In the genomic region with DNA sequence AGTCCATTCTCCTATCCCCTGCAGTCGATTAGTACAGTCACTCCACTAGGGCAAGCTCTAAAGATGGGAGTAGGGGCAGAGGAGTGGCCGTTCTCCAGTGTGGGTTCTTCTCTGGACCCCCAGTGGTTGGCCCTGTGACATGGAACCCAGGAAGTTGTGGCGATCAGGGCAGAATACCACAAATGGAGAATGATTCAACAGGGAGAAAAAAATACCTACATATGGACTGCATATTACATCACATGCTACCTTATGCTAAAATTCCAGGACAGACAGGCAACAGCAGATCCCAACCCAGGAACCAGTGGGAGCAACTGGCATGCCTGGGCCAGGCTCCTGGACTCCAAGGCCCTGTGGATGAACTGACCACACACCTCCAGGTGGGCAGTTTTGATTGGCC, we compare ENCODE assay signal across 2 cellular contexts.
TF ChIP-seq lines count a peak whose summit lies in the region.

No MANE protein-coding gene starts in this region.

TF ChIP-seq in SK-N-SH, 30 proteins besides CTCF, POLR2A, EP300 and RAD21 (continued from another document):
- TF ChIP-seq NFIC (IDR thresholded peaks at IDR 0.05; ENCODE audit: borderline replicate concordance): no peak
- no peak for TF ChIP-seq NRF1 (IDR thresholded peaks at IDR 0.05; ENCODE audit: low read depth, low read length)
- TF ChIP-seq, protein P1, sequence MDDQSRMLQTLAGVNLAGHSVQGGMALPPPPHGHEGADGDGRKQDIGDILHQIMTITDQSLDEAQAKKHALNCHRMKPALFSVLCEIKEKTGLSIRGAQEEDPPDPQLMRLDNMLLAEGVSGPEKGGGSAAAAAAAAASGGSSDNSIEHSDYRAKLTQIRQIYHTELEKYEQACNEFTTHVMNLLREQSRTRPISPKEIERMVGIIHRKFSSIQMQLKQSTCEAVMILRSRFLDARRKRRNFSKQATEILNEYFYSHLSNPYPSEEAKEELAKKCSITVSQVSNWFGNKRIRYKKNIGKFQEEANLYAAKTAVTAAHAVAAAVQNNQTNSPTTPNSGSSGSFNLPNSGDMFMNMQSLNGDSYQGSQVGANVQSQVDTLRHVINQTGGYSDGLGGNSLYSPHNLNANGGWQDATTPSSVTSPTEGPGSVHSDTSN (IDR thresholded peaks at IDR 0.05): no peak
- no peak for TF ChIP-seq EZH2phosphoT487 (IDR thresholded peaks at IDR 0.05; ENCODE audit: borderline replicate concordance, low read depth)
- TF ChIP-seq, protein P2, sequence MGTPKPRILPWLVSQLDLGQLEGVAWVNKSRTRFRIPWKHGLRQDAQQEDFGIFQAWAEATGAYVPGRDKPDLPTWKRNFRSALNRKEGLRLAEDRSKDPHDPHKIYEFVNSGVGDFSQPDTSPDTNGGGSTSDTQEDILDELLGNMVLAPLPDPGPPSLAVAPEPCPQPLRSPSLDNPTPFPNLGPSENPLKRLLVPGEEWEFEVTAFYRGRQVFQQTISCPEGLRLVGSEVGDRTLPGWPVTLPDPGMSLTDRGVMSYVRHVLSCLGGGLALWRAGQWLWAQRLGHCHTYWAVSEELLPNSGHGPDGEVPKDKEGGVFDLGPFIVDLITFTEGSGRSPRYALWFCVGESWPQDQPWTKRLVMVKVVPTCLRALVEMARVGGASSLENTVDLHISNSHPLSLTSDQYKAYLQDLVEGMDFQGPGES (IDR thresholded peaks at IDR 0.05; ENCODE audit: low read depth, low read length): no peak
- TF ChIP-seq MXI1 (IDR thresholded peaks at IDR 0.05; ENCODE audit: low read depth, low read length): no peak
- no peak; the same call in 1 of the 2 replicates for TF ChIP-seq TCF12 (IDR thresholded peaks at IDR 0.05)
- TF ChIP-seq, protein P3, sequence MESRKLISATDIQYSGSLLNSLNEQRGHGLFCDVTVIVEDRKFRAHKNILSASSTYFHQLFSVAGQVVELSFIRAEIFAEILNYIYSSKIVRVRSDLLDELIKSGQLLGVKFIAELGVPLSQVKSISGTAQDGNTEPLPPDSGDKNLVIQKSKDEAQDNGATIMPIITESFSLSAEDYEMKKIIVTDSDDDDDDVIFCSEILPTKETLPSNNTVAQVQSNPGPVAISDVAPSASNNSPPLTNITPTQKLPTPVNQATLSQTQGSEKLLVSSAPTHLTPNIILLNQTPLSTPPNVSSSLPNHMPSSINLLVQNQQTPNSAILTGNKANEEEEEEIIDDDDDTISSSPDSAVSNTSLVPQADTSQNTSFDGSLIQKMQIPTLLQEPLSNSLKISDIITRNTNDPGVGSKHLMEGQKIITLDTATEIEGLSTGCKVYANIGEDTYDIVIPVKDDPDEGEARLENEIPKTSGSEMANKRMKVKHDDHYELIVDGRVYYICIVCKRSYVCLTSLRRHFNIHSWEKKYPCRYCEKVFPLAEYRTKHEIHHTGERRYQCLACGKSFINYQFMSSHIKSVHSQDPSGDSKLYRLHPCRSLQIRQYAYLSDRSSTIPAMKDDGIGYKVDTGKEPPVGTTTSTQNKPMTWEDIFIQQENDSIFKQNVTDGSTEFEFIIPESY (IDR thresholded peaks at IDR 0.05; ENCODE audit: borderline replicate concordance, low read depth): no peak
- TF ChIP-seq, protein P4, sequence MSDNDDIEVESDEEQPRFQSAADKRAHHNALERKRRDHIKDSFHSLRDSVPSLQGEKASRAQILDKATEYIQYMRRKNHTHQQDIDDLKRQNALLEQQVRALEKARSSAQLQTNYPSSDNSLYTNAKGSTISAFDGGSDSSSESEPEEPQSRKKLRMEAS (IDR thresholded peaks at IDR 0.05; ENCODE audit: low read depth): no peak
- TF ChIP-seq POLR2AphosphoS5 (IDR thresholded peaks at IDR 0.05; ENCODE audit: low read depth, low read length): no peak
- no peak for TF ChIP-seq GATA2 (CRISPR knock-in tag; IDR thresholded peaks at IDR 0.05)
- TF ChIP-seq, protein P5, sequence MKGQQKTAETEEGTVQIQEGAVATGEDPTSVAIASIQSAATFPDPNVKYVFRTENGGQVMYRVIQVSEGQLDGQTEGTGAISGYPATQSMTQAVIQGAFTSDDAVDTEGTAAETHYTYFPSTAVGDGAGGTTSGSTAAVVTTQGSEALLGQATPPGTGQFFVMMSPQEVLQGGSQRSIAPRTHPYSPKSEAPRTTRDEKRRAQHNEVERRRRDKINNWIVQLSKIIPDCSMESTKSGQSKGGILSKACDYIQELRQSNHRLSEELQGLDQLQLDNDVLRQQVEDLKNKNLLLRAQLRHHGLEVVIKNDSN (IDR thresholded peaks at IDR 0.05; ENCODE audit: borderline replicate concordance, low read depth): no peak
- TF ChIP-seq MEF2A (IDR thresholded peaks at IDR 0.05; ENCODE audit: borderline replicate concordance, low read depth): no peak
- no peak for TF ChIP-seq SMC3 (IDR thresholded peaks at IDR 0.05; ENCODE audit: low read depth, low read length)
- TF ChIP-seq GABPA (IDR thresholded peaks at IDR 0.05; ENCODE audit: low read depth): no peak
- TF ChIP-seq YY1 (IDR thresholded peaks at IDR 0.05; ENCODE audit: low read depth): no peak

TF ChIP-seq in SK-N-SH treated with all-trans-retinoic acid at 6 μM for 48 hours, 23 proteins besides CTCF, POLR2A, EP300 and RAD21 (continued from another document):
- TF ChIP-seq PPARA (CRISPR knock-in tag; IDR thresholded peaks at IDR 0.05; ENCODE audit: borderline replicate concordance) (no peak), RARB (CRISPR knock-in tag; IDR thresholded peaks at IDR 0.05) (no peak), CSDC2 (CRISPR knock-in tag; IDR thresholded peaks at IDR 0.05) (no peak), BACH2 (CRISPR knock-in tag; IDR thresholded peaks at IDR 0.05; ENCODE audit: borderline replicate concordance) (no peak), ZC3H10 (CRISPR knock-in tag; IDR thresholded peaks at IDR 0.05) (no peak), ZFP3 (CRISPR knock-in tag; IDR thresholded peaks at IDR 0.05) (no peak)
- TF ChIP-seq, protein P6, sequence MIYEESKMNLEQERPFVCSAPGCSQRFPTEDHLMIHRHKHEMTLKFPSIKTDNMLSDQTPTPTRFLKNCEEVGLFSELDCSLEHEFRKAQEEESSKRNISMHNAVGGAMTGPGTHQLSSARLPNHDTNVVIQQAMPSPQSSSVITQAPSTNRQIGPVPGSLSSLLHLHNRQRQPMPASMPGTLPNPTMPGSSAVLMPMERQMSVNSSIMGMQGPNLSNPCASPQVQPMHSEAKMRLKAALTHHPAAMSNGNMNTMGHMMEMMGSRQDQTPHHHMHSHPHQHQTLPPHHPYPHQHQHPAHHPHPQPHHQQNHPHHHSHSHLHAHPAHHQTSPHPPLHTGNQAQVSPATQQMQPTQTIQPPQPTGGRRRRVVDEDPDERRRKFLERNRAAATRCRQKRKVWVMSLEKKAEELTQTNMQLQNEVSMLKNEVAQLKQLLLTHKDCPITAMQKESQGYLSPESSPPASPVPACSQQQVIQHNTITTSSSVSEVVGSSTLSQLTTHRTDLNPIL (CRISPR knock-in tag; IDR thresholded peaks at IDR 0.05; ENCODE audit: low read depth): no peak
- TF ChIP-seq, protein P7, sequence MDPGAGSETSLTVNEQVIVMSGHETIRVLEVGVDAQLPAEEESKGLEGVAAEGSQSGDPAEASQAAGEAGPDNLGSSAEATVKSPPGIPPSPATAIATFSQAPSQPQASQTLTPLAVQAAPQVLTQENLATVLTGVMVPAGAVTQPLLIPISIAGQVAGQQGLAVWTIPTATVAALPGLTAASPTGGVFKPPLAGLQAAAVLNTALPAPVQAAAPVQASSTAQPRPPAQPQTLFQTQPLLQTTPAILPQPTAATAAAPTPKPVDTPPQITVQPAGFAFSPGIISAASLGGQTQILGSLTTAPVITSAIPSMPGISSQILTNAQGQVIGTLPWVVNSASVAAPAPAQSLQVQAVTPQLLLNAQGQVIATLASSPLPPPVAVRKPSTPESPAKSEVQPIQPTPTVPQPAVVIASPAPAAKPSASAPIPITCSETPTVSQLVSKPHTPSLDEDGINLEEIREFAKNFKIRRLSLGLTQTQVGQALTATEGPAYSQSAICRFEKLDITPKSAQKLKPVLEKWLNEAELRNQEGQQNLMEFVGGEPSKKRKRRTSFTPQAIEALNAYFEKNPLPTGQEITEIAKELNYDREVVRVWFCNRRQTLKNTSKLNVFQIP (CRISPR knock-in tag; IDR thresholded peaks at IDR 0.05; ENCODE audit: borderline replicate concordance, low read depth): no peak
- TF ChIP-seq, protein P8, sequence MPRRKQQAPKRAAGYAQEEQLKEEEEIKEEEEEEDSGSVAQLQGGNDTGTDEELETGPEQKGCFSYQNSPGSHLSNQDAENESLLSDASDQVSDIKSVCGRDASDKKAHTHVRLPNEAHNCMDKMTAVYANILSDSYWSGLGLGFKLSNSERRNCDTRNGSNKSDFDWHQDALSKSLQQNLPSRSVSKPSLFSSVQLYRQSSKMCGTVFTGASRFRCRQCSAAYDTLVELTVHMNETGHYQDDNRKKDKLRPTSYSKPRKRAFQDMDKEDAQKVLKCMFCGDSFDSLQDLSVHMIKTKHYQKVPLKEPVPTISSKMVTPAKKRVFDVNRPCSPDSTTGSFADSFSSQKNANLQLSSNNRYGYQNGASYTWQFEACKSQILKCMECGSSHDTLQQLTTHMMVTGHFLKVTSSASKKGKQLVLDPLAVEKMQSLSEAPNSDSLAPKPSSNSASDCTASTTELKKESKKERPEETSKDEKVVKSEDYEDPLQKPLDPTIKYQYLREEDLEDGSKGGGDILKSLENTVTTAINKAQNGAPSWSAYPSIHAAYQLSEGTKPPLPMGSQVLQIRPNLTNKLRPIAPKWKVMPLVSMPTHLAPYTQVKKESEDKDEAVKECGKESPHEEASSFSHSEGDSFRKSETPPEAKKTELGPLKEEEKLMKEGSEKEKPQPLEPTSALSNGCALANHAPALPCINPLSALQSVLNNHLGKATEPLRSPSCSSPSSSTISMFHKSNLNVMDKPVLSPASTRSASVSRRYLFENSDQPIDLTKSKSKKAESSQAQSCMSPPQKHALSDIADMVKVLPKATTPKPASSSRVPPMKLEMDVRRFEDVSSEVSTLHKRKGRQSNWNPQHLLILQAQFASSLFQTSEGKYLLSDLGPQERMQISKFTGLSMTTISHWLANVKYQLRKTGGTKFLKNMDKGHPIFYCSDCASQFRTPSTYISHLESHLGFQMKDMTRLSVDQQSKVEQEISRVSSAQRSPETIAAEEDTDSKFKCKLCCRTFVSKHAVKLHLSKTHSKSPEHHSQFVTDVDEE (CRISPR knock-in tag; IDR thresholded peaks at IDR 0.05): no peak
